Comparison of ENCODE assay signal across 29 cellular contexts in genomic region chr21:38089763-38090046, GRCh38.
"Had no signal": no experiment of that assay in that cellular context is flagged by ENCODE, and none has a peak within 500 bp of the region (broad histone marks: within the 10 kb centered on the region; RNA-seq: fewer than 3 reads in every experiment).

No MANE protein-coding gene starts in this region.

- H3K27ac Mint-ChIP-seq: stimulated activated effector memory CD8-positive, alpha-beta T cell treated with anti-CD3 and anti-CD28 coated beads, Interleukin-12 subunit alpha, Interleukin-12 subunit beta, amount 100 ng/mL, for 72 hours; stimulated activated memory B cell treated with anti-CD40 and anti-IgM and Interleukin-4, amounts not matched to agents 10 μg/mL and 1 μg/mL and 100 μg/mL, for 72 hours; stimulated activated naive B cell treated with anti-CD40 and anti-IgM and Interleukin-4, amounts not matched to agents 10 μg/mL and 1 μg/mL and 100 μg/mL, for 72 hours; stimulated activated naive CD8-positive, alpha-beta T cell treated with anti-CD3 and anti-CD28 coated beads, Interleukin-15, amount 100 ng/mL, for 72 hours; stimulated activated naive CD8-positive, alpha-beta T cell treated with anti-CD3 and anti-CD28 coated beads, Interleukin-15, Interleukin-2, amounts not matched to agents 100 ng/mL and 50 ng/mL, for 24 hours; type B pancreatic cell had no signal

- H3K27ac ChIP-seq: stomach, suprapubic skin, testis, thoracic aorta, thyroid gland, tibial artery, tibial nerve, transverse colon, upper lobe of left lung, upper lobe of right lung, uterus, vagina had no signal

- ATAC-seq: stimulated activated effector memory CD8-positive, alpha-beta T cell treated with anti-CD3 and anti-CD28 coated beads, Interleukin-12 subunit alpha, Interleukin-12 subunit beta, amount 100 ng/mL, for 72 hours; stimulated activated memory B cell treated with anti-CD40 and anti-IgM and Interleukin-4, amounts not matched to agents 10 μg/mL and 1 μg/mL and 100 μg/mL, for 72 hours; stimulated activated naive B cell treated with anti-CD40 and anti-IgM and Interleukin-4, amounts not matched to agents 10 μg/mL and 1 μg/mL and 100 μg/mL, for 72 hours; stimulated activated naive CD8-positive, alpha-beta T cell treated with anti-CD3 and anti-CD28 coated beads, Interleukin-15, amount 100 ng/mL, for 72 hours; stimulated activated naive CD8-positive, alpha-beta T cell treated with anti-CD3 and anti-CD28 coated beads, Interleukin-15, Interleukin-2, amounts not matched to agents 100 U/mL and 50 U/mL, for 24 hours; upper lobe of right lung had no signal

- H3K27me3 ChIP-seq: testis, thyroid gland, tibial nerve, upper lobe of left lung, uterus, vagina had no signal

- FAIRE-seq: urothelium cell line had no signal

- H3K9me3 Mint-ChIP-seq: stimulated activated naive CD8-positive, alpha-beta T cell treated with anti-CD3 and anti-CD28 coated beads, Interleukin-15, amount 100 ng/mL, for 72 hours; stimulated activated naive CD8-positive, alpha-beta T cell treated with anti-CD3 and anti-CD28 coated beads, Interleukin-15, Interleukin-2, amounts not matched to agents 100 ng/mL and 50 ng/mL, for 24 hours; type B pancreatic cell had no signal

- H3K36me3 Mint-ChIP-seq: stimulated activated effector memory CD8-positive, alpha-beta T cell treated with anti-CD3 and anti-CD28 coated beads, Interleukin-12 subunit alpha, Interleukin-12 subunit beta, amount 100 ng/mL, for 72 hours; stimulated activated memory B cell treated with anti-CD40 and anti-IgM and Interleukin-4, amounts not matched to agents 10 μg/mL and 1 μg/mL and 100 μg/mL, for 72 hours; stimulated activated naive B cell treated with anti-CD40 and anti-IgM and Interleukin-4, amounts not matched to agents 10 μg/mL and 1 μg/mL and 100 μg/mL, for 72 hours; type B pancreatic cell had no signal

- H3K4me3 Mint-ChIP-seq: stimulated activated effector memory CD8-positive, alpha-beta T cell treated with anti-CD3 and anti-CD28 coated beads, Interleukin-12 subunit alpha, Interleukin-12 subunit beta, amount 100 ng/mL, for 72 hours; stimulated activated memory B cell treated with anti-CD40 and anti-IgM and Interleukin-4, amounts not matched to agents 10 μg/mL and 1 μg/mL and 100 μg/mL, for 72 hours; stimulated activated naive B cell treated with anti-CD40 and anti-IgM and Interleukin-4, amounts not matched to agents 10 μg/mL and 1 μg/mL and 100 μg/mL, for 72 hours; stimulated activated naive CD8-positive, alpha-beta T cell treated with anti-CD3 and anti-CD28 coated beads, Interleukin-15, amount 100 ng/mL, for 72 hours; stimulated activated naive CD8-positive, alpha-beta T cell treated with anti-CD3 and anti-CD28 coated beads, Interleukin-15, Interleukin-2, amounts not matched to agents 100 ng/mL and 50 ng/mL, for 24 hours; type B pancreatic cell had no signal

- H3K9me3 ChIP-seq: stomach, suprapubic skin, testis, thoracic aorta, thyroid gland, tibial artery, tibial nerve, transverse colon, upper lobe of left lung, upper lobe of right lung, uterus, vagina had no signal

- H3K36me3 ChIP-seq: stomach, suprapubic skin, thoracic aorta, thyroid gland, tibial artery, tibial nerve, transverse colon, upper lobe of left lung, upper lobe of right lung, uterus, vagina had no signal

- H3K4me3 ChIP-seq: stomach, suprapubic skin, testis, thoracic aorta, thyroid gland, tibial artery, tibial nerve, transverse colon, upper lobe of left lung, upper lobe of right lung, uterus, vagina had no signal

- H3K4me1 Mint-ChIP-seq: stimulated activated effector memory CD8-positive, alpha-beta T cell treated with anti-CD3 and anti-CD28 coated beads, Interleukin-12 subunit alpha, Interleukin-12 subunit beta, amount 100 ng/mL, for 72 hours; stimulated activated memory B cell treated with anti-CD40 and anti-IgM and Interleukin-4, amounts not matched to agents 10 μg/mL and 1 μg/mL and 100 μg/mL, for 72 hours; stimulated activated naive B cell treated with anti-CD40 and anti-IgM and Interleukin-4, amounts not matched to agents 10 μg/mL and 1 μg/mL and 100 μg/mL, for 72 hours; stimulated activated naive CD8-positive, alpha-beta T cell treated with anti-CD3 and anti-CD28 coated beads, Interleukin-15, amount 100 ng/mL, for 72 hours had no signal

- H3K27me3 Mint-ChIP-seq: stimulated activated memory B cell treated with anti-CD40 and anti-IgM and Interleukin-4, amounts not matched to agents 10 μg/mL and 1 μg/mL and 100 μg/mL, for 72 hours had no signal

- DNase-seq: stimulated activated CD4-positive, alpha-beta T cell treated with anti-CD3 and anti-CD28 coated beads, Interleukin-2, amount 100 ng/mL, for 48 hours; stimulated activated CD4-positive, alpha-beta T cell treated with anti-CD3 and anti-CD28 coated beads, Interleukin-4, amount 100 ng/mL, for 1 hour; stimulated activated CD4-positive, alpha-beta T cell treated with anti-CD3 and anti-CD28 coated beads, Interleukin-4, amount 100 ng/mL, for 24 hours; stimulated activated CD4-positive, alpha-beta T cell treated with anti-CD3 and anti-CD28 coated beads, Interleukin-4, amount 100 ng/mL, for 4 hours; stimulated activated CD8-positive, alpha-beta memory T cell treated with anti-CD3 and anti-CD28 coated beads, Interleukin-4, amount 100 ng/mL, for 48 hours; stimulated activated naive B cell treated with anti-CD40 and anti-IgM and Interleukin-4, amounts not matched to agents 10 μg/mL and 1 μg/mL and 100 μg/mL, for 72 hours; stimulated activated naive CD4-positive, alpha-beta T cell; stimulated activated naive CD4-positive, alpha-beta T cell treated with Interleukin-2 at 50 U/mL for 16 hours; stimulated activated naive CD8-positive, alpha-beta T cell treated with anti-CD3 and anti-CD28 coated beads, Interleukin-15, amount 100 ng/mL, for 72 hours; stimulated activated naive CD8-positive, alpha-beta T cell treated with anti-CD3 and anti-CD28 coated beads, Interleukin-15, Interleukin-2, amounts not matched to agents 100 U/mL and 50 U/mL, for 24 hours; stomach; substantia nigra; testis; thyroid gland; tibial artery; transverse colon; trophoblast cell; upper lobe of left lung; upper lobe of right lung; uterus had no signal

- H3K4me1 ChIP-seq: stomach, suprapubic skin, testis, thyroid gland, tibial artery, tibial nerve, transverse colon, upper lobe of left lung, upper lobe of right lung, uterus, vagina had no signal
